ENCODE assay signal across 23 cellular contexts in the genomic region with DNA sequence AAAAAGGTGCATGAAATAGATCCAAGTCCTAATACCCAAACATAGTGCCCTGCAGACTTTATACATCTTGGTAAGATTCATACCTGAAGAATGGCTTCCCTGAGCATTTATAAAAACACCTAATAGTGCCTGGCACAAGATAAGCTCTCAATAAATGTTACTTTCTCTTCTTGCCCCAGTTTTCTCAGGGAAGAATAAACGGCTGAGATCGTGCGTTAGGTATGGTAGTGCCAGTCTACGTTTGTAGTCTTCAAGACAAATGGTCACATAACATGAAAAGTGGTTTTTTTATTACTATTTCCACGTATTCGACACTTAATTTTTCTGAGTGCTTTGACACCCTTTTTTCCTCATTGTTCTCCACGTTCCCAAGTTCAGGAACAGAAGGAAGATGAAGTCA. TPM values are rescaled to one million over a fixed set of nuclear protein-coding genes. Genes with fewer than 3 reads are reported as not detected.
DNase-seq lines count a peak whose midpoint lies in the region; ATAC-seq, FAIRE-seq and TF ChIP-seq lines count a peak whose summit lies in the region.
"Had no signal": no experiment of that assay in that cellular context is flagged by ENCODE, and none has a peak within 500 bp of the region (broad histone marks: within the 10 kb centered on the region; RNA-seq: fewer than 3 reads in every experiment).

No MANE protein-coding gene starts in this region.

- H3K4me3 Mint-ChIP-seq in activated naive CD4-positive, alpha-beta T cell treated with anti-CD3 and anti-CD28 coated beads, Interleukin-2, amount 10 ng/mL, durations not matched to agents 7 days and 5 days: no peak overlapping the region
- H3K4me3 Mint-ChIP-seq in activated naive CD4-positive, alpha-beta T cell treated with anti-CD3 and anti-CD28 coated beads for 36 hours: no peak overlapping the region
- H3K4me3 Mint-ChIP-seq in CD4-positive, alpha-beta T cell: no peak overlapping the region
- H3K4me3 Mint-ChIP-seq: CD8-positive, alpha-beta T cell had no signal

- TF ChIP-seq POLR2A in K562 (conservative IDR thresholded peaks at IDR 0.05): no peak

- peak overlapping the region; percentile 45 for H3K27ac Mint-ChIP-seq in activated naive CD4-positive, alpha-beta T cell treated with anti-CD3 and anti-CD28 coated beads, Interleukin-2, amount 10 ng/mL, durations not matched to agents 7 days and 5 days
- no peak overlapping the region for H3K27ac Mint-ChIP-seq in activated naive CD4-positive, alpha-beta T cell treated with anti-CD3 and anti-CD28 coated beads for 36 hours
- H3K27ac Mint-ChIP-seq in CD4-positive, alpha-beta T cell: no peak overlapping the region
- H3K27ac Mint-ChIP-seq: CD8-positive, alpha-beta T cell had no signal

- H3K9ac ChIP-seq in OCI-LY3 (ENCODE audit: low read length): no peak overlapping the region
- no peak overlapping the region for H3K9ac ChIP-seq in K562 (ENCODE audit: insufficient read depth in 1 of 2, low read depth in 2 of 2, low read length in 2 of 2)

- H3K79me2 ChIP-seq in OCI-LY3 (ENCODE audit: low read length) (peaks cover 5% of the 10 kb centered on the region), K562 (ENCODE audit: control insufficient read depth, insufficient read depth, low read length) (no peaks in the 10 kb centered on the region)

- H3K4me1 Mint-ChIP-seq in activated naive CD4-positive, alpha-beta T cell treated with anti-CD3 and anti-CD28 coated beads, Interleukin-2, amount 10 ng/mL, durations not matched to agents 7 days and 5 days: peaks cover 6% of the 10 kb centered on the region
- peaks cover 3% of the 10 kb centered on the region for H3K4me1 Mint-ChIP-seq in activated naive CD4-positive, alpha-beta T cell treated with anti-CD3 and anti-CD28 coated beads for 36 hours (ENCODE audit: low read depth)
- peaks cover 5% of the 10 kb centered on the region for H3K4me1 Mint-ChIP-seq in CD4-positive, alpha-beta T cell (ENCODE audit: low read depth)

- no peak for TF ChIP-seq CTCF in OCI-LY3 (IDR thresholded peaks at IDR 0.05; ENCODE audit: low read depth, low read length)
- no peak for TF ChIP-seq CTCF in K562 (IDR thresholded peaks at IDR 0.05 in 2 of 3, conservative IDR thresholded peaks at IDR 0.05 in 1 of 3; ENCODE audit: insufficient read depth in 2 of 3, low read depth in 1 of 3, low read length in 3 of 3)
- TF ChIP-seq CTCF in CD4-positive, alpha-beta T cell (IDR thresholded peaks at IDR 0.05): no peak

- TF ChIP-seq RAD21 in K562 (CRISPR knock-in tag; conservative IDR thresholded peaks at IDR 0.05 in 1 of 2, IDR thresholded peaks at IDR 0.05 in 1 of 2): no peak

- H4K20me1 ChIP-seq in OCI-LY3 (ENCODE audit: insufficient read depth, low read length): peaks cover 36% of the 10 kb centered on the region
- H4K20me1 ChIP-seq in K562 (replicated peaks; ENCODE audit: control insufficient read depth, insufficient read depth, low read length): peaks cover 10% of the 10 kb centered on the region; the same call in 1 of the 2 replicates

- no peak overlapping the region for H2AFZ ChIP-seq in OCI-LY3 (ENCODE audit: low read depth, low read length)
- no peak overlapping the region for H2AFZ ChIP-seq in K562 (ENCODE audit: low read depth, low read length)
- H2AFZ ChIP-seq: PC-9 had no signal

- no peaks in the 10 kb centered on the region for H3K9me3 Mint-ChIP-seq in activated naive CD4-positive, alpha-beta T cell treated with anti-CD3 and anti-CD28 coated beads, Interleukin-2, amount 10 ng/mL, durations not matched to agents 7 days and 5 days
- no peaks in the 10 kb centered on the region for H3K9me3 Mint-ChIP-seq in activated naive CD4-positive, alpha-beta T cell treated with anti-CD3 and anti-CD28 coated beads for 36 hours
- H3K9me3 Mint-ChIP-seq in CD4-positive, alpha-beta T cell: no peaks in the 10 kb centered on the region
- H3K9me3 Mint-ChIP-seq: CD8-positive, alpha-beta T cell had no signal

- TF ChIP-seq EP300 in K562 (IDR thresholded peaks at IDR 0.05; ENCODE audit: low read length): no peak

- intact Hi-C loops in activated naive CD4-positive, alpha-beta T cell treated with anti-CD3 and anti-CD28 coated beads for 36 hours (cut with micrococcal nuclease): no loop called here
- intact Hi-C loops in K562 (cut with micrococcal nuclease): no loop called here
- intact Hi-C loops in right cardiac atrium (cut with DNase I): no loop called here
- intact Hi-C loops in CD4-positive, alpha-beta T cell (cut with DNase I, micrococcal nuclease): no loop called here

- H3K4me3 ChIP-seq in OCI-LY3 (ENCODE audit: low read length) (no peak overlapping the region), K562 (no peak overlapping the region), right cardiac atrium (ENCODE audit: low read length) (no peak overlapping the region)
- H3K4me3 ChIP-seq: PC-9, SJSA1 had no signal

- H3K27me3 ChIP-seq in OCI-LY3 (ENCODE audit: low read depth, low read length) (no peaks in the 10 kb centered on the region), K562 (ENCODE audit: control insufficient read depth in 2 of 2, insufficient read depth in 2 of 2, low read length in 2 of 2) (peaks cover 3 to 33% of the 10 kb centered on the region in 2 experiments; a peak in 4 of 5 replicates), right cardiac atrium (ENCODE audit: control insufficient read depth, insufficient read depth) (no peaks in the 10 kb centered on the region)
- no peaks in the 10 kb centered on the region for H3K27me3 ChIP-seq in CD4-positive, alpha-beta T cell (ENCODE audit: control insufficient read depth, insufficient read depth, low read length)
- H3K27me3 ChIP-seq: SJSA1 had no signal

- no TSS peak for BruUV-seq in K562 (replicated peaks; lab: Mats Ljungman, UMichigan)

- no peak for DNase-seq in activated naive CD4-positive, alpha-beta T cell treated with anti-CD3 and anti-CD28 coated beads, Interleukin-2, amount 10 ng/mL, durations not matched to agents 7 days and 5 days
- no peak for DNase-seq in activated naive CD4-positive, alpha-beta T cell treated with anti-CD3 and anti-CD28 coated beads for 36 hours
- DNase-seq in K562 (ENCODE audit: extremely low read depth in 1 of 4, low spot score in 3 of 4) (no peak), right cardiac atrium (no peak), DMS153 (lab: John Stamatoyannopoulos, UW) (no peak)
- no peak for DNase-seq in CD4-positive, alpha-beta T cell
- DNase-seq: C1 segment of cervical spinal cord; Caco-2; CD8-positive, alpha-beta T cell; DMS 273 treated with DMSO at 0.1 percent for 48 hours; DND-41; Kasumi-1; NCI-H2029; NCI-H446 treated with DMSO at 0.1 percent for 48 hours; NCI-H526; NCI-H82; NK-92 treated with Interleukin-12 subunit alpha and Interleukin-12 subunit beta, amount 100 ng/mL, for 24 hours had no signal

- ATAC-seq in K562: no peak
- no peak for ATAC-seq in right cardiac atrium
- ATAC-seq in CD4-positive, alpha-beta T cell (ENCODE audit: poor library complexity): no peak
- ATAC-seq: CD8-positive, alpha-beta T cell; Right ventricle myocardium inferior had no signal

- H3K27ac ChIP-seq in OCI-LY3 (ENCODE audit: low read length): peak overlapping the region; percentile 42; the same call in 1 of the 2 replicates
- no peak overlapping the region for H3K27ac ChIP-seq in K562 (ENCODE audit: extremely low read depth, low read depth, low read length)
- H3K27ac ChIP-seq in right cardiac atrium (ENCODE audit: low read length): no peak overlapping the region
- H3K27ac ChIP-seq in CD4-positive, alpha-beta T cell (ENCODE audit: low read depth, low read length): no peak overlapping the region
- H3K27ac ChIP-seq: HL-60, PC-9, SJSA1 had no signal

- WGBS in K562 (ENCODE audit: insufficient coverage, low coverage, missing lambda C conversion rate): 23% methylated on average over 7 of the region's 7 CpGs
- 73% methylated on average over 7 of the region's 7 CpGs for WGBS in right cardiac atrium

- no peaks in the 10 kb centered on the region for H3K9me1 ChIP-seq in K562 (ENCODE audit: control insufficient read depth, insufficient read depth, low read length)

- H3K4me1 ChIP-seq in OCI-LY3 (ENCODE audit: low read length) (peaks cover 17% of the 10 kb centered on the region), K562 (replicated peaks in 1 of 2; ENCODE audit: control insufficient read depth in 2 of 2, insufficient read depth in 2 of 2, low read length in 2 of 2) (peaks cover 9 to 15% of the 10 kb centered on the region in 2 experiments; a peak in 4 of 5 replicates), right cardiac atrium (ENCODE audit: control insufficient read depth, insufficient read depth, low read length) (no peaks in the 10 kb centered on the region)
- H3K4me1 ChIP-seq: Caco-2, SJSA1 had no signal

- H3K36me3 ChIP-seq in OCI-LY3 (replicated peaks; ENCODE audit: low read depth, low read length) (peaks cover 71% of the 10 kb centered on the region), K562 (ENCODE audit: control insufficient read depth, insufficient read depth, low read length) (peaks cover 35% of the 10 kb centered on the region)

- CTCF ChIA-PET in activated naive CD4-positive, alpha-beta T cell treated with anti-CD3 and anti-CD28 coated beads, Interleukin-2, amount 10 ng/mL, durations not matched to agents 7 days and 5 days (lab: Charles Lee): no interaction called here
- CTCF ChIA-PET in activated naive CD4-positive, alpha-beta T cell treated with anti-CD3 and anti-CD28 coated beads for 36 hours (lab: Charles Lee): interaction anchor here (0.7 to 1.1 kb wide), 3 partner anchors 31 to 57 kb away, joined by 3 to 5 read pairs (median 3); no protein-coding TSS in a partner anchor
- CTCF ChIA-PET in K562 (lab: Yijun Ruan, JAX; ENCODE audit: low intra/inter-chr PET ratio): no interaction called here
- CTCF ChIA-PET in CD4-positive, alpha-beta T cell (lab: Charles Lee): no interaction called here

- POLR2A ChIA-PET in K562 (lab: Yijun Ruan, JAX): interaction anchor here (0.5 to 2.9 kb wide), 6 partner anchors 10 to 1282 kb away, joined by 3 to 18 read pairs (median 4); partner anchors contain the start of gene INSIG1
- POLR2A ChIA-PET in CD4-positive, alpha-beta T cell (lab: Charles Lee): interaction anchor here (0.8 kb wide), 1 partner anchor 14 kb away, joined by 3 read pairs; the partner anchor contains the start of gene INSIG1

- peaks cover 40% of the 10 kb centered on the region for H3K36me3 Mint-ChIP-seq in activated naive CD4-positive, alpha-beta T cell treated with anti-CD3 and anti-CD28 coated beads, Interleukin-2, amount 10 ng/mL, durations not matched to agents 7 days and 5 days
- H3K36me3 Mint-ChIP-seq in activated naive CD4-positive, alpha-beta T cell treated with anti-CD3 and anti-CD28 coated beads for 36 hours (ENCODE audit: low read depth): peaks cover 15% of the 10 kb centered on the region
- H3K36me3 Mint-ChIP-seq in CD4-positive, alpha-beta T cell (ENCODE audit: low read depth): peaks cover 41% of the 10 kb centered on the region

- in situ Hi-C loops in K562 (cut with MboI): no loop called here

- no peaks in the 10 kb centered on the region for H3K27me3 Mint-ChIP-seq in activated naive CD4-positive, alpha-beta T cell treated with anti-CD3 and anti-CD28 coated beads, Interleukin-2, amount 10 ng/mL, durations not matched to agents 7 days and 5 days
- no peaks in the 10 kb centered on the region for H3K27me3 Mint-ChIP-seq in activated naive CD4-positive, alpha-beta T cell treated with anti-CD3 and anti-CD28 coated beads for 36 hours (ENCODE audit: low read depth)
- no peaks in the 10 kb centered on the region for H3K27me3 Mint-ChIP-seq in CD4-positive, alpha-beta T cell

- no peaks in the 10 kb centered on the region for H3K9me3 ChIP-seq in OCI-LY3 (ENCODE audit: insufficient read depth, low read length)
- H3K9me3 ChIP-seq in K562 (replicated peaks; ENCODE audit: control insufficient read depth, insufficient read depth, low read depth, low read length): no peaks in the 10 kb centered on the region
- H3K9me3 ChIP-seq in right cardiac atrium (ENCODE audit: control insufficient read depth, low read length): no peaks in the 10 kb centered on the region
- H3K9me3 ChIP-seq in CD4-positive, alpha-beta T cell (ENCODE audit: control insufficient read depth, low read length): no peaks in the 10 kb centered on the region
- H3K9me3 ChIP-seq: Caco-2, SJSA1 had no signal

- no peak for FAIRE-seq in K562 (lab: Jason Lieb, UNC)
- FAIRE-seq: H54 had no signal

- H3K4me2 ChIP-seq in OCI-LY3 (ENCODE audit: low read length) (no peak overlapping the region), K562 (ENCODE audit: insufficient read depth, low read length) (no peak overlapping the region)
- H3K4me2 ChIP-seq: PC-9 had no signal

RNA-seq across cellular contexts. Expression of gene INSIG1, which starts 14.4 kb away (rescaled TPM):
- total RNA-seq in activated naive CD4-positive, alpha-beta T cell treated with anti-CD3 and anti-CD28 coated beads for 36 hours: 10 to 100 TPM; 73.2 to 74.8 TPM
- 622 and 799 TPM in 2 replicates for total RNA-seq in K562 (2011; cell fraction: chromatin; rRNA removed; ENCODE audit: low replicate concordance)
- 847 and 892 TPM in 2 replicates for total RNA-seq in K562 (2011; cell fraction: nucleolus; rRNA removed)
- total RNA-seq in K562 (2011; cell fraction: nucleoplasm; rRNA removed): 1,016 and 1,247 TPM in 2 replicates
- total RNA-seq in K562 (2014; rRNA removed) (294 and 361 TPM in 2 replicates), K562 (2014; rRNA removed; fragmentation: Illumina TruSeq; extraction: Trizol) (236 and 238 TPM in 2 replicates), K562 (2015; rRNA removed; fragmentation: Illumina TruSeq; extraction: Trizol) (173 and 188 TPM in 2 replicates), K562 (2021) (254 and 296 TPM in 2 replicates), right cardiac atrium (10 to 100 TPM; 14.1 to 19.6 (median 15.5) TPM)
- polyA plus RNA-seq in K562 (2011; rRNA removed) (625 and 787 TPM in 2 replicates), K562 (2014; fragmentation: Illumina TruSeq; extraction: Trizol) (188 and 224 TPM in 2 replicates), K562 (2014; fragmentation: Nextera tagmentation; extraction: Ambion mirVana) (10 to 100 TPM; 57.1 to 69.2 TPM), K562 (2014; rRNA removed) (250 and 268 TPM in 2 replicates), right cardiac atrium (21.5 TPM)
- polyA plus RNA-seq in K562 (2011; cell fraction: cytosol; rRNA removed): 709 and 1,098 TPM in 2 replicates
- polyA plus RNA-seq in K562 (2011; cell fraction: nucleus; rRNA removed): 446 and 453 TPM in 2 replicates
- polyA plus RNA-seq in K562 (2012): 116 and 259 TPM in 2 replicates
- polyA minus RNA-seq in K562 (2011; rRNA and poly(A)+ RNA removed): 551 and 619 TPM in 2 replicates
- polyA minus RNA-seq in K562 (2011; cell fraction: cytosol; rRNA and poly(A)+ RNA removed): 392 and 408 TPM in 2 replicates
- polyA minus RNA-seq in K562 (2011; cell fraction: nucleus; rRNA and poly(A)+ RNA removed): 329 and 473 TPM in 2 replicates
- total RNA-seq in CD4-positive, alpha-beta T cell: 10 to 100 TPM; 58.1 to 60.9 TPM
